Comparison of ENCODE assay signal across 13 cellular contexts in the genomic region with DNA sequence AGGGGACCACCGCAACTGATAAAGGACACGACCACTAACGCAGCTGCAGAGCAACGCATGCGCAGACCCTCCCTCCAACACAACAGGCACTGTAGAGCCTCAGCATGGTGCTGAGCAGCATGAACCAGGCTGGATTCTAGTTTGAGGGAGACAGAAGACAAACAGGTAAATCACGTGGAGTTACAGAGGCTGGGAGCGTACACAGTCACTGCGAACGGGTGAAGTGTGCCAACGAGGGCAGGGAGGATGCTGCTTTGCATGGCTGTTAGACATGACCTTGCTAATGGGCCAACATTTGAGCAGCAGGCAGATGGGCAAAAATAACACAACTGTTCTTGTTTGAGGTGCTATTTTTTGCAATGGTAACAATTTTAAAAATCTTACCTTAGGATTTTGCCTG. TPM values are rescaled to one million over a fixed set of nuclear protein-coding genes. Genes with fewer than 3 reads are reported as not detected.
A peak's percentile ranks its signal among the peaks of the same experiment; 100 is the strongest.
DNase-seq lines count a peak whose midpoint lies in the region; ATAC-seq, FAIRE-seq and TF ChIP-seq lines count a peak whose summit lies in the region.
"Had no signal": no experiment of that assay in that cellular context is flagged by ENCODE, and none has a peak within 500 bp of the region (broad histone marks: within the 10 kb centered on the region; RNA-seq: fewer than 3 reads in every experiment).

No MANE protein-coding gene starts in this region.

- no peaks in the 10 kb centered on the region for H3K9me3 Mint-ChIP-seq in naive thymus-derived CD4-positive, alpha-beta T cell
- H3K9me3 Mint-ChIP-seq: stimulated activated effector memory CD8-positive, alpha-beta T cell treated with anti-CD3 and anti-CD28 coated beads, Interleukin-12 subunit alpha, Interleukin-12 subunit beta, amount 100 ng/mL, for 72 hours had no signal

- no peaks in the 10 kb centered on the region for H3K27me3 Mint-ChIP-seq in naive thymus-derived CD4-positive, alpha-beta T cell

- peaks cover 32% of the 10 kb centered on the region for H3K36me3 ChIP-seq in BE2C
- H3K36me3 ChIP-seq in naive thymus-derived CD4-positive, alpha-beta T cell (ENCODE audit: control insufficient read depth in 2 of 3, insufficient read depth in 3 of 3, low read length in 3 of 3), result peaks cover 0 to 42% (median 8%) of the 10 kb centered on the region in 3 experiments
- H3K36me3 ChIP-seq in kidney (ENCODE audit: control insufficient read depth in 1 of 2, insufficient read depth in 2 of 2, low read length in 2 of 2), result peaks cover 0 to 3% of the 10 kb centered on the region in 2 donors

- TF ChIP-seq CTCF in BE2C (IDR thresholded peaks at IDR 0.05; ENCODE audit: low read depth, low read length) (no peak), LNCaP clone FGC (IDR thresholded peaks at IDR 0.05; ENCODE audit: control insufficient read depth, extremely low read depth, insufficient read depth) (no peak), kidney (IDR thresholded peaks at IDR 0.05; ENCODE audit: borderline replicate concordance, extremely low read depth, insufficient read depth) (no peak)

- peak; percentile 20 for DNase-seq in BE2C
- DNase-seq in LNCaP clone FGC (ENCODE audit: low read depth), result peak; percentile 72
- DNase-seq in naive thymus-derived CD4-positive, alpha-beta T cell, result no peak
- no peak for DNase-seq in kidney
- no peak for DNase-seq in NCI-H1694 treated with DMSO at 0.1 percent for 48 hours (lab: John Stamatoyannopoulos, UW)
- DNase-seq: activated CD4-positive, CD25-positive, alpha-beta regulatory T cell treated with anti-CD3 and anti-CD28 coated beads, Interleukin-2, amount 50 U/mL, for 72 hours; GF-D8; NCI-H2107; SHP77 treated with DMSO at 0.1 percent for 48 hours had no signal

- POLR2A ChIA-PET in naive thymus-derived CD4-positive, alpha-beta T cell (lab: Charles Lee), result no interaction called here

- no peaks in the 10 kb centered on the region for H3K27me3 ChIP-seq in BE2C
- no peaks in the 10 kb centered on the region for H3K27me3 ChIP-seq in naive thymus-derived CD4-positive, alpha-beta T cell (ENCODE audit: control insufficient read depth in 2 of 2, insufficient read depth in 2 of 2, low read length in 2 of 2)

- FAIRE-seq in kidney (lab: Jason Lieb, UNC), result no peak

- ATAC-seq in naive thymus-derived CD4-positive, alpha-beta T cell, result no peak
- no peak for ATAC-seq in GM21367 (IDR thresholded peaks at IDR 0.05; ENCODE audit: unreplicated experiment)
- ATAC-seq in GM18502 (IDR thresholded peaks at IDR 0.05; ENCODE audit: poor library complexity, unreplicated experiment), result no peak

- H3K36me3 Mint-ChIP-seq in naive thymus-derived CD4-positive, alpha-beta T cell, result peaks cover 5 to 22% (median 8%) of the 10 kb centered on the region in 5 donors

- CTCF ChIA-PET in naive thymus-derived CD4-positive, alpha-beta T cell (lab: Charles Lee), result no interaction called here

- H3K4me1 Mint-ChIP-seq in naive thymus-derived CD4-positive, alpha-beta T cell, result peaks cover 14 to 38% (median 30%) of the 10 kb centered on the region in 7 donors

- 0 out of 2 replicates have a peak overlapping the region, but pooled peaks have one; percentile 2 for H3K4me3 ChIP-seq in BE2C (ENCODE audit: low read depth, low read length)
- no peak overlapping the region for H3K4me3 ChIP-seq in LNCaP clone FGC (ENCODE audit: low read depth, low read length)
- no peak overlapping the region for H3K4me3 ChIP-seq in naive thymus-derived CD4-positive, alpha-beta T cell (ENCODE audit: low read length)
- no peak overlapping the region for H3K4me3 ChIP-seq in kidney (ENCODE audit: low read length in 2 of 2)

- peak overlapping the region in 6 of 9 donors; percentile 22 to 78 (median 51) for H3K27ac Mint-ChIP-seq in naive thymus-derived CD4-positive, alpha-beta T cell

- peaks cover 32% of the 10 kb centered on the region for H3K4me1 ChIP-seq in BE2C
- H3K4me1 ChIP-seq in naive thymus-derived CD4-positive, alpha-beta T cell (ENCODE audit: control insufficient read depth in 2 of 2, insufficient read depth in 2 of 2, low read length in 2 of 2), result no peaks in the 10 kb centered on the region
- H3K4me1 ChIP-seq in kidney (ENCODE audit: control insufficient read depth in 1 of 2, insufficient read depth in 1 of 2, low read depth in 1 of 2, low read length in 2 of 2), result peaks cover 5 to 9% of the 10 kb centered on the region in 2 donors

- no peak overlapping the region for H3K9ac ChIP-seq in kidney (ENCODE audit: low read length in 2 of 2)

- peak overlapping the region; percentile 25 for H3K27ac ChIP-seq in cingulate gyrus (ENCODE audit: low read depth, low read length)
- H3K27ac ChIP-seq in naive thymus-derived CD4-positive, alpha-beta T cell (ENCODE audit: low read depth, low read length), result no peak overlapping the region
- no peak overlapping the region for H3K27ac ChIP-seq in kidney (ENCODE audit: low read depth in 2 of 2, low read length in 2 of 2)

- H3K9me3 ChIP-seq in BE2C, result no peaks in the 10 kb centered on the region
- H3K9me3 ChIP-seq in naive thymus-derived CD4-positive, alpha-beta T cell (ENCODE audit: control insufficient read depth in 2 of 3, low read length in 3 of 3), result no peaks in the 10 kb centered on the region
- H3K9me3 ChIP-seq in kidney (ENCODE audit: control insufficient read depth in 1 of 2, low read length in 2 of 2), result no peaks in the 10 kb centered on the region

- intact Hi-C loops in naive thymus-derived CD4-positive, alpha-beta T cell (cut with micrococcal nuclease), result no loop called here
- intact Hi-C loops in kidney (cut with DNase I), result no loop called here

- H3K4me3 Mint-ChIP-seq in naive thymus-derived CD4-positive, alpha-beta T cell, result no peak overlapping the region
- H3K4me3 Mint-ChIP-seq: stimulated activated effector memory CD8-positive, alpha-beta T cell treated with anti-CD3 and anti-CD28 coated beads, Interleukin-12 subunit alpha, Interleukin-12 subunit beta, amount 100 ng/mL, for 72 hours had no signal

RNA-seq across cellular contexts. Expression of gene NADK, which starts 55.2 kb away (rescaled TPM):
- 166 TPM for polyA plus RNA-seq in BE2C (2012; ENCODE audit: insufficient read depth, insufficient read length, low read depth)
- 100 to 1,000 TPM in 1 of 5 experiments, 10 to 100 TPM in 4; 45.2 to 115 (median 50.3) TPM for total RNA-seq in naive thymus-derived CD4-positive, alpha-beta T cell
- polyA plus RNA-seq in naive thymus-derived CD4-positive, alpha-beta T cell, result 10 to 100 TPM; 14.7 to 24.0 TPM
- total RNA-seq in kidney, result 76.3 TPM
- 37.9 TPM for polyA plus RNA-seq in kidney (ENCODE audit: insufficient read depth, low read depth, low replicate concordance)

RNA-seq across cellular contexts. Expression of gene GNB1, which starts 57.4 kb away (rescaled TPM):
- polyA plus RNA-seq in BE2C (2012; ENCODE audit: insufficient read depth, insufficient read length, low read depth), result 688 TPM
- 100 to 1,000 TPM; 170 to 358 (median 246) TPM for total RNA-seq in naive thymus-derived CD4-positive, alpha-beta T cell
- polyA plus RNA-seq in naive thymus-derived CD4-positive, alpha-beta T cell, result 10 to 100 TPM; 48.1 to 62.3 TPM
- 347 TPM for total RNA-seq in kidney
- polyA plus RNA-seq in kidney (ENCODE audit: insufficient read depth, low read depth, low replicate concordance), result 144 TPM

Comparison
In these comparisons a context has a peak if more than half of its experiments do, and no peak if none do; other contexts are left out.
1. DNase-seq: peak in BE2C (single experiment) and LNCaP clone FGC (single experiment); none in naive thymus-derived CD4-positive, alpha-beta T cell (0 of 9), kidney (single experiment) and NCI-H1694 treated with DMSO at 0.1 percent for 48 hours (single experiment).